ENCODE assay signal across 15 cellular contexts in the genomic region with DNA sequence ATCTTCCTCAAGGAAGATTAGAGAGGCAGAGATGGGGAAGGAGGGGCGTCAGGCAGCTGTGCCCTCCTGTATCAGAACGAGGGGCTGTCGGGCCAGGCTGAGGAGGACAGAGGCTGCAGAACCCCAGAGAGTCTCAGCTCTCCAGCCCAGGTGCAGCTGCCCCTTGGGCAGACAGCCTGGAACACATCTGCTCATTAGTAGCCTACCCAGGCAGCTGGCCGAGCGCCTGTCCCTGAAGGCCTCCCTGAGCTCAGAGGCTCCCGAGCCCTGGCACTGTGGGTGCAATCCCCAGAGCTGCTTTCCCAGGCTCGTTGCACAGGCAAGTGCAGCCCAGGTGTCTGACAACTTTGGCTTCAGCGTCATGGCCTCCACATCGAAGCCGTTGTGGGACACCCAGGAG.
"Had no signal": no experiment of that assay in that cellular context is flagged by ENCODE, and none has a peak within 500 bp of the region (broad histone marks: within the 10 kb centered on the region; RNA-seq: fewer than 3 reads in every experiment).

No MANE protein-coding gene starts in this region.

- H3K9me3 ChIP-seq: esophagus muscularis mucosa, gastroesophageal sphincter, heart left ventricle, left lung, mucosa of descending colon, ovary had no signal

- ATAC-seq: gastroesophageal sphincter; heart left ventricle; left lung; mucosa of descending colon; sciatic nerve; stimulated activated memory B cell treated with anti-CD40 and anti-IgM and Interleukin-4, amounts not matched to agents 10 μg/mL and 1 μg/mL and 100 μg/mL, for 72 hours had no signal

- H3K36me3 ChIP-seq: esophagus muscularis mucosa, gastroesophageal sphincter, heart left ventricle, left lung, ovary had no signal

- H3K27me3 ChIP-seq: esophagus muscularis mucosa, gastroesophageal sphincter, left lung, ovary had no signal

- DNase-seq: activated CD4-positive, alpha-beta T cell treated with anti-CD3 and anti-CD28 coated beads, Interleukin-2, amount 10 ng/mL, durations not matched to agents 7 days and 5 days; amygdala; caudate nucleus; heart left ventricle; mucosa of descending colon; naive B cell; ovary; stimulated activated CD4-positive, alpha-beta T cell treated with anti-CD3 and anti-CD28 coated beads, Interleukin-4, amount 100 ng/mL, for 4 hours; T1000 had no signal

- H3K4me2 ChIP-seq: smooth muscle cell had no signal

- H3K4me3 ChIP-seq: esophagus muscularis mucosa, gastroesophageal sphincter, heart left ventricle, left lung, mucosa of descending colon, ovary, smooth muscle cell had no signal

- H3K27ac ChIP-seq: esophagus muscularis mucosa, gastroesophageal sphincter, heart left ventricle, left lung, ovary had no signal
